8 cellular contexts compared by ENCODE assay signal in the genomic region with DNA sequence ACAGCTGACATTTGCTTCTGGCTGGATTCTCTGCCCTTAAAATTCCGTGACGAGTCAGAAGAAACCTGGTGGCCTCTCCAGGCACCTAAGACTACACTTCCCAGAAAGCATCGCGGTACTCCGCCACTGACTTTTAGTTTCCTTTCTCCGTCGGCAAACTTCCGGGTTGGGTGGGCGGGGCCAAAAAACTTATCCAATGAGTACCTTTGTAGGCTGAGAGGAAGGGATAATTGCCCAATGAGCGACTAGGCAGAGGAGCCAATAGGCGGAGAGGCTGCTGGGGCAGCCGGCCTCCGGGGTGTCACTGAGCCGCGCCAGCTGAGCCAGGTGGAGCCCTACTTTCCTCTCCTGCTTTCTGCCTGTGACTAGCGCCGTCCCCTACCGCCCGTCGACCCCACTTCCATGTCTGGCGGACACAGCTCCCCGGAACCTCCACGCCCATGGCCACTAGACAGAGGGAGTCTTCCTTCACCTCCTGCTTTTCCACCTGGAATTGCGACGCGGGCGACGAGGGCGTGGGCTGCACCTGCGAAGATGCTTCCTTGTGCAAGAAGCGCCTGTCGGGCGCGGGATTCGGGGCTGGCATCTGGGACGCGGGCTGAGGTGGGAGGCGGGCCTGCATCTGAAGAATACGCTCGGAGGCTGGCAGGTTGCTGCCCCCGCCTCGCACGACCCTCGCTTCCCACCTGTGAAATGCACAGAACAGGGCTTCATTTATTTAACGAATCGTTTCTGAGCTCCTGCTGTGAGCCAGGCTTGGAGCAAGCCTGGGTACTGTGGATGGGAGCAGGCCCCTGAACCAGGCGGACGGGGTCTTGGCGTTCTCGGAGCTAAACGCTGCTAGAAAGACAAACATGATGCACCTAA. TPM values are rescaled to one million over a fixed set of nuclear protein-coding genes. Genes with fewer than 3 reads are reported as not detected.
DNase-seq lines count a peak whose midpoint lies in the region; ATAC-seq and TF ChIP-seq lines count a peak whose summit lies in the region.

No MANE protein-coding gene starts in this region.

- intact Hi-C loops in testis (cut with DNase I; ENCODE audit: low total_unique reads): no loop called here

- peak overlapping the region; percentile 99 for H3K27ac Mint-ChIP-seq in activated naive CD4-positive, alpha-beta T cell treated with anti-CD3 and anti-CD28 coated beads, Interleukin-2, amount 50 U/mL, for 24 hours

- ATAC-seq in HG02571 (IDR thresholded peaks at IDR 0.05; ENCODE audit: unreplicated experiment): peak; percentile 98

- WGBS in testis, 2 donors: 0% methylated on average over 23 to 42 of the region's 51 CpGs

- no peaks in the 10 kb centered on the region for H3K27me3 Mint-ChIP-seq in activated naive CD4-positive, alpha-beta T cell treated with anti-CD3 and anti-CD28 coated beads, Interleukin-2, amount 50 U/mL, for 24 hours

- H3K9me3 Mint-ChIP-seq in activated naive CD4-positive, alpha-beta T cell treated with anti-CD3 and anti-CD28 coated beads, Interleukin-2, amount 50 U/mL, for 24 hours: no peaks in the 10 kb centered on the region

- H3K27me3 ChIP-seq in GM06990 (replicated peaks; ENCODE audit: control insufficient read depth, insufficient read depth, low read length) (no peaks in the 10 kb centered on the region), testis (no peaks in the 10 kb centered on the region)

- H3K36me3 ChIP-seq in GM06990 (ENCODE audit: control insufficient read depth, insufficient read depth, low read length) (no peaks in the 10 kb centered on the region), testis (ENCODE audit: low read depth, missing control alignments) (no peaks in the 10 kb centered on the region)

- DNase-seq in GM06990 (ENCODE audit: extremely low read depth, insufficient read length): peak; percentile 90
- peak; percentile 96 for DNase-seq in NB4 (ENCODE audit: low read depth)
- DNase-seq in SK-N-DZ (ENCODE audit: low spot score): peak; percentile 97
- peak; percentile 95 for DNase-seq in glomerular visceral epithelial cell (ENCODE audit: extremely low spot score)
- peak; percentile 94 for DNase-seq in occipital lobe (lab: John Stamatoyannopoulos, UW)
- DNase-seq in testis: peak; percentile 96

- H3K4me3 Mint-ChIP-seq in activated naive CD4-positive, alpha-beta T cell treated with anti-CD3 and anti-CD28 coated beads, Interleukin-2, amount 50 U/mL, for 24 hours: peak overlapping the region; percentile 91

- peak; percentile 35 for TF ChIP-seq POLR2A in NB4 (IDR thresholded peaks at IDR 0.05; ENCODE audit: extremely low read depth, insufficient read length)
- TF ChIP-seq POLR2A in testis (IDR thresholded peaks at IDR 0.05): no peak

- H3K27ac ChIP-seq in testis: peak overlapping the region; percentile 28 to 33

- H3K4me3 ChIP-seq in GM06990 (replicated peaks; ENCODE audit: low read depth, low read length) (peak overlapping the region; percentile 79), NB4 (ENCODE audit: low read depth, low read length) (peak overlapping the region; percentile 70), testis (peak overlapping the region; percentile 82)

- H3K9me3 ChIP-seq in testis: no peaks in the 10 kb centered on the region

- H3K36me3 Mint-ChIP-seq in activated naive CD4-positive, alpha-beta T cell treated with anti-CD3 and anti-CD28 coated beads, Interleukin-2, amount 50 U/mL, for 24 hours: no peaks in the 10 kb centered on the region

- TF ChIP-seq CTCF in GM06990 (IDR thresholded peaks at IDR 0.05; ENCODE audit: insufficient read depth, low read length, poor library complexity, severe bottlenecking) (peak; percentile 11), NB4 (IDR thresholded peaks at IDR 0.05; ENCODE audit: low read depth, low read length) (no peak), testis (IDR thresholded peaks at IDR 0.05) (no peak)

- H3K4me1 Mint-ChIP-seq in activated naive CD4-positive, alpha-beta T cell treated with anti-CD3 and anti-CD28 coated beads, Interleukin-2, amount 50 U/mL, for 24 hours: peaks cover 60% of the 10 kb centered on the region

- no peaks in the 10 kb centered on the region for H3K4me1 ChIP-seq in testis

RNA-seq across cellular contexts. Expression of a gene that starts 16.5 kb away (rescaled TPM):
- 21.4 and 32.6 TPM in 2 replicates for polyA plus RNA-seq in SK-N-DZ (2014; cell fraction: cytosol; rRNA removed)
- 31.4 and 47.1 TPM in 2 replicates for polyA plus RNA-seq in SK-N-DZ (2014; cell fraction: nucleus; rRNA removed)
- total RNA-seq in occipital lobe (22.3 TPM), testis (100 to 1,000 TPM; 123 to 124 TPM)
- 62.7 TPM for polyA plus RNA-seq in testis (ENCODE audit: insufficient read depth, low read depth, low replicate concordance)

Comparison
In these comparisons a context has a peak if more than half of its experiments do, and no peak if none do; other contexts are left out.
1. Peak in every context shown above with its lines: DNase-seq, ATAC-seq, H3K4me3 ChIP-seq and H3K27ac ChIP-seq.